In the genomic region with DNA sequence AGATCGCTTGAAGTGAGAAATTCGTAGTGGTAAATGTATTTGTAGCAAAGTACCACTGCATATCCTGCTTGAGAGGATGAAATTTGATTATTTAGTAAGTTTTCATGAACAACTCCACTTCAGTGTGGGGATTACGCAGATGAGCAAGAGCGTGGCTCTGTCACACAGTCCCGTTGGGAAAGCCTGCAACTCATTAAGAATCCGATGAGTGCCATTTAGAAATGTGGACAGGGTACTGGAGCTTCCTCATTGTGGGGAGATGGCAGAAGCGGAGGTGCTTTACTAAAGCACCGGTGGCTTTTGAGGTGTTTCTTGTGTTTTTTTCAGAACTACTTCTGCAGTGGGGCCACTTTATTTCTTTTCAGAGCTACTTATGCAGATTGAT, we compare ENCODE assay signal across 8 cellular contexts. TPM values are rescaled to one million over a fixed set of nuclear protein-coding genes. Genes with fewer than 3 reads are reported as not detected.
DNase-seq lines count a peak whose midpoint lies in the region; ATAC-seq and TF ChIP-seq lines count a peak whose summit lies in the region.

No MANE protein-coding gene starts in this region.

- no peak for TF ChIP-seq RAD21 in liver (IDR thresholded peaks at IDR 0.05)

- no peaks in the 10 kb centered on the region for H3K36me3 ChIP-seq in liver (ENCODE audit: control insufficient read depth in 4 of 4, insufficient read depth in 3 of 4, low read depth in 1 of 4, low read length in 3 of 4)

- peak overlapping the region; percentile 83 to 90 for H3K27ac ChIP-seq in liver (ENCODE audit: low read depth in 1 of 2, low read length in 2 of 2)

- no peak for DNase-seq in activated CD8-positive, alpha-beta T cell treated with anti-CD3 and anti-CD28 coated beads for 36 hours
- no peak for DNase-seq in activated CD8-positive, alpha-beta T cell treated with anti-CD3 and anti-CD28 coated beads, Interleukin-2, amount 10 ng/mL, durations not matched to agents 7 days and 5 days
- DNase-seq in activated B cell treated with CpG ODN at 0.5 μM for 24 hours = no peak
- DNase-seq in left colon = no peak
- DNase-seq in NCI-H774 (lab: John Stamatoyannopoulos, UW) = no peak
- DNase-seq in NCI-H1092 (lab: John Stamatoyannopoulos, UW) = no peak

- H3K4me3 Mint-ChIP-seq in activated CD8-positive, alpha-beta T cell treated with anti-CD3 and anti-CD28 coated beads for 36 hours = peak overlapping the region; percentile 72
- H3K4me3 Mint-ChIP-seq in activated CD8-positive, alpha-beta T cell treated with anti-CD3 and anti-CD28 coated beads, Interleukin-2, amount 10 ng/mL, durations not matched to agents 7 days and 5 days = no peak overlapping the region
- H3K4me3 Mint-ChIP-seq in activated B cell treated with CpG ODN at 0.5 μM for 24 hours = peak overlapping the region; percentile 84

- peak overlapping the region; percentile 50 to 82 for H3K9ac ChIP-seq in liver (ENCODE audit: low read depth in 1 of 2, low read length in 2 of 2)

- no peaks in the 10 kb centered on the region for H3K27me3 ChIP-seq in liver (ENCODE audit: control insufficient read depth in 4 of 4, insufficient read depth in 4 of 4, low read length in 3 of 4)

- no peaks in the 10 kb centered on the region for H3K9me3 Mint-ChIP-seq in activated CD8-positive, alpha-beta T cell treated with anti-CD3 and anti-CD28 coated beads for 36 hours
- no peaks in the 10 kb centered on the region for H3K9me3 Mint-ChIP-seq in activated CD8-positive, alpha-beta T cell treated with anti-CD3 and anti-CD28 coated beads, Interleukin-2, amount 10 ng/mL, durations not matched to agents 7 days and 5 days (ENCODE audit: insufficient read depth)
- H3K9me3 Mint-ChIP-seq in activated B cell treated with CpG ODN at 0.5 μM for 24 hours = no peaks in the 10 kb centered on the region

- POLR2A ChIA-PET in activated CD8-positive, alpha-beta T cell treated with anti-CD3 and anti-CD28 coated beads for 36 hours (lab: Charles Lee) = interaction anchor here (1.0 to 1.6 kb wide), 2 partner anchors 10 to 15 kb away, joined by 3 to 4 read pairs; no protein-coding TSS in a partner anchor
- POLR2A ChIA-PET in activated CD8-positive, alpha-beta T cell treated with anti-CD3 and anti-CD28 coated beads, Interleukin-2, amount 10 ng/mL, durations not matched to agents 7 days and 5 days (lab: Charles Lee) = no interaction called here
- POLR2A ChIA-PET in activated B cell treated with CpG ODN at 0.5 μM for 24 hours (lab: Charles Lee) = interaction anchor here (0.8 kb wide), 1 partner anchor 58 kb away, joined by 3 read pairs; no protein-coding TSS in a partner anchor

- ATAC-seq in activated CD8-positive, alpha-beta T cell treated with anti-CD3 and anti-CD28 coated beads for 36 hours = no peak
- ATAC-seq in activated CD8-positive, alpha-beta T cell treated with anti-CD3 and anti-CD28 coated beads, Interleukin-2, amount 10 ng/mL, durations not matched to agents 7 days and 5 days = no peak
- ATAC-seq in HG02938 (IDR thresholded peaks at IDR 0.05; ENCODE audit: unreplicated experiment) (peak; percentile 23), activated B cell treated with CpG ODN at 0.5 μM for 24 hours (ENCODE audit: low read depth) (peak; percentile 31), left colon (no peak)

- no peaks in the 10 kb centered on the region for H3K9me3 ChIP-seq in liver (ENCODE audit: control insufficient read depth in 4 of 4, low read length in 3 of 4)

- H3K27ac Mint-ChIP-seq in activated CD8-positive, alpha-beta T cell treated with anti-CD3 and anti-CD28 coated beads for 36 hours = no peak overlapping the region
- no peak overlapping the region for H3K27ac Mint-ChIP-seq in activated CD8-positive, alpha-beta T cell treated with anti-CD3 and anti-CD28 coated beads, Interleukin-2, amount 10 ng/mL, durations not matched to agents 7 days and 5 days
- no peak overlapping the region for H3K27ac Mint-ChIP-seq in activated B cell treated with CpG ODN at 0.5 μM for 24 hours

- peaks cover 11 to 52% (median 33%) of the 10 kb centered on the region in 4 donors for H3K4me1 ChIP-seq in liver (ENCODE audit: control insufficient read depth in 4 of 4, insufficient read depth in 4 of 4, low read length in 3 of 4)

- no peak for TF ChIP-seq CTCF in activated CD8-positive, alpha-beta T cell treated with anti-CD3 and anti-CD28 coated beads for 36 hours (IDR thresholded peaks at IDR 0.05)
- TF ChIP-seq CTCF in activated B cell treated with CpG ODN at 0.5 μM for 24 hours (IDR thresholded peaks at IDR 0.05) = no peak
- TF ChIP-seq CTCF in liver (IDR thresholded peaks at IDR 0.05; ENCODE audit: low read depth, low read length, missing input control) = no peak

- CTCF ChIA-PET in activated CD8-positive, alpha-beta T cell treated with anti-CD3 and anti-CD28 coated beads for 36 hours (lab: Charles Lee) = interaction anchor here (2.8 kb wide), 1 partner anchor 18 kb away, joined by 9 read pairs; no protein-coding TSS in a partner anchor
- CTCF ChIA-PET in activated CD8-positive, alpha-beta T cell treated with anti-CD3 and anti-CD28 coated beads, Interleukin-2, amount 10 ng/mL, durations not matched to agents 7 days and 5 days (lab: Charles Lee) = interaction anchor here (1.2 to 9.4 kb wide), 3 partner anchors 16 to 121 kb away, joined by 3 to 77 read pairs (median 5); no protein-coding TSS in a partner anchor
- CTCF ChIA-PET in activated B cell treated with CpG ODN at 0.5 μM for 24 hours (lab: Charles Lee) = no interaction called here

- H3K4me3 ChIP-seq in liver (ENCODE audit: low read depth in 1 of 3, low read length in 3 of 3) = peak overlapping the region; percentile 74 to 94 (median 89)

- H3K4me1 Mint-ChIP-seq in activated CD8-positive, alpha-beta T cell treated with anti-CD3 and anti-CD28 coated beads for 36 hours (ENCODE audit: low read depth) = peaks cover 36% of the 10 kb centered on the region
- H3K4me1 Mint-ChIP-seq in activated CD8-positive, alpha-beta T cell treated with anti-CD3 and anti-CD28 coated beads, Interleukin-2, amount 10 ng/mL, durations not matched to agents 7 days and 5 days (ENCODE audit: low read depth) = peaks cover 36% of the 10 kb centered on the region
- H3K4me1 Mint-ChIP-seq in activated B cell treated with CpG ODN at 0.5 μM for 24 hours = peaks cover 33% of the 10 kb centered on the region

- WGBS in liver = 27% methylated on average over 8 of the region's 8 CpGs

- H3K27me3 Mint-ChIP-seq in activated CD8-positive, alpha-beta T cell treated with anti-CD3 and anti-CD28 coated beads for 36 hours = peaks cover 41% of the 10 kb centered on the region
- H3K27me3 Mint-ChIP-seq in activated CD8-positive, alpha-beta T cell treated with anti-CD3 and anti-CD28 coated beads, Interleukin-2, amount 10 ng/mL, durations not matched to agents 7 days and 5 days (ENCODE audit: low read depth) = peaks cover 53% of the 10 kb centered on the region
- H3K27me3 Mint-ChIP-seq in activated B cell treated with CpG ODN at 0.5 μM for 24 hours = peaks cover 37% of the 10 kb centered on the region

- no peaks in the 10 kb centered on the region for H3K36me3 Mint-ChIP-seq in activated CD8-positive, alpha-beta T cell treated with anti-CD3 and anti-CD28 coated beads for 36 hours (ENCODE audit: low read depth)
- H3K36me3 Mint-ChIP-seq in activated CD8-positive, alpha-beta T cell treated with anti-CD3 and anti-CD28 coated beads, Interleukin-2, amount 10 ng/mL, durations not matched to agents 7 days and 5 days (ENCODE audit: low read depth) = no peaks in the 10 kb centered on the region
- no peaks in the 10 kb centered on the region for H3K36me3 Mint-ChIP-seq in activated B cell treated with CpG ODN at 0.5 μM for 24 hours (ENCODE audit: low read depth)

- intact Hi-C loops in activated CD8-positive, alpha-beta T cell treated with anti-CD3 and anti-CD28 coated beads for 36 hours (cut with micrococcal nuclease) = no loop called here
- intact Hi-C loops in activated B cell treated with CpG ODN at 0.5 μM for 24 hours (cut with micrococcal nuclease) (loop anchor here (5.0 kb wide), 1 partner anchor 53 kb away; no protein-coding TSS in a partner anchor), left colon (cut with DNase I, micrococcal nuclease) (no loop called here)

TF ChIP-seq in liver, 16 proteins besides CTCF, POLR2A, EP300 and RAD21:
- TF ChIP-seq SP1 (IDR thresholded peaks at IDR 0.05) (no peak), FOXA2 (IDR thresholded peaks at IDR 0.05) (no peak), NR2F2 (IDR thresholded peaks at IDR 0.05) (no peak), GABPA (IDR thresholded peaks at IDR 0.05 in 1 of 2, conservative IDR thresholded peaks at IDR 0.05 in 1 of 2) (no peak), FOXA1 (IDR thresholded peaks at IDR 0.05) (no peak), HNF4G (IDR thresholded peaks at IDR 0.05) (no peak)
- TF ChIP-seq, protein P1, sequence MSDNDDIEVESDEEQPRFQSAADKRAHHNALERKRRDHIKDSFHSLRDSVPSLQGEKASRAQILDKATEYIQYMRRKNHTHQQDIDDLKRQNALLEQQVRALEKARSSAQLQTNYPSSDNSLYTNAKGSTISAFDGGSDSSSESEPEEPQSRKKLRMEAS (IDR thresholded peaks at IDR 0.05) = peak; percentile 7
- TF ChIP-seq, protein P2, sequence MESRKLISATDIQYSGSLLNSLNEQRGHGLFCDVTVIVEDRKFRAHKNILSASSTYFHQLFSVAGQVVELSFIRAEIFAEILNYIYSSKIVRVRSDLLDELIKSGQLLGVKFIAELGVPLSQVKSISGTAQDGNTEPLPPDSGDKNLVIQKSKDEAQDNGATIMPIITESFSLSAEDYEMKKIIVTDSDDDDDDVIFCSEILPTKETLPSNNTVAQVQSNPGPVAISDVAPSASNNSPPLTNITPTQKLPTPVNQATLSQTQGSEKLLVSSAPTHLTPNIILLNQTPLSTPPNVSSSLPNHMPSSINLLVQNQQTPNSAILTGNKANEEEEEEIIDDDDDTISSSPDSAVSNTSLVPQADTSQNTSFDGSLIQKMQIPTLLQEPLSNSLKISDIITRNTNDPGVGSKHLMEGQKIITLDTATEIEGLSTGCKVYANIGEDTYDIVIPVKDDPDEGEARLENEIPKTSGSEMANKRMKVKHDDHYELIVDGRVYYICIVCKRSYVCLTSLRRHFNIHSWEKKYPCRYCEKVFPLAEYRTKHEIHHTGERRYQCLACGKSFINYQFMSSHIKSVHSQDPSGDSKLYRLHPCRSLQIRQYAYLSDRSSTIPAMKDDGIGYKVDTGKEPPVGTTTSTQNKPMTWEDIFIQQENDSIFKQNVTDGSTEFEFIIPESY (IDR thresholded peaks at IDR 0.05) = no peak

RNA-seq across cellular contexts. Expression of a gene that starts 1.4 kb away (rescaled TPM):
- 1 to 10 TPM; 3.7 to 3.9 TPM for total RNA-seq in activated CD8-positive, alpha-beta T cell treated with anti-CD3 and anti-CD28 coated beads for 36 hours
- 1 to 10 TPM; 6.2 to 7.0 TPM for total RNA-seq in activated CD8-positive, alpha-beta T cell treated with anti-CD3 and anti-CD28 coated beads, Interleukin-2, amount 10 ng/mL, durations not matched to agents 7 days and 5 days
- total RNA-seq in activated B cell treated with CpG ODN at 0.5 μM for 24 hours (2.3 and 4.7 TPM in 2 replicates), liver (10 to 100 TPM; 40.9 to 74.0 TPM), left colon (100 to 1,000 TPM; 129 to 131 TPM)
- 10 to 100 TPM; 23.2 to 24.3 TPM for polyA plus RNA-seq in liver

Comparison
In these comparisons a context has a peak if more than half of its experiments do, and no peak if none do; other contexts are left out.
1. ATAC-seq: peak in HG02938 (single experiment) and activated B cell treated with CpG ODN at 0.5 μM for 24 hours (single experiment); none in activated CD8-positive, alpha-beta T cell treated with anti-CD3 and anti-CD28 coated beads for 36 hours (single experiment), activated CD8-positive, alpha-beta T cell treated with anti-CD3 and anti-CD28 coated beads, Interleukin-2, amount 10 ng/mL, durations not matched to agents 7 days and 5 days (single experiment) and left colon (single experiment).